In the genomic region with DNA sequence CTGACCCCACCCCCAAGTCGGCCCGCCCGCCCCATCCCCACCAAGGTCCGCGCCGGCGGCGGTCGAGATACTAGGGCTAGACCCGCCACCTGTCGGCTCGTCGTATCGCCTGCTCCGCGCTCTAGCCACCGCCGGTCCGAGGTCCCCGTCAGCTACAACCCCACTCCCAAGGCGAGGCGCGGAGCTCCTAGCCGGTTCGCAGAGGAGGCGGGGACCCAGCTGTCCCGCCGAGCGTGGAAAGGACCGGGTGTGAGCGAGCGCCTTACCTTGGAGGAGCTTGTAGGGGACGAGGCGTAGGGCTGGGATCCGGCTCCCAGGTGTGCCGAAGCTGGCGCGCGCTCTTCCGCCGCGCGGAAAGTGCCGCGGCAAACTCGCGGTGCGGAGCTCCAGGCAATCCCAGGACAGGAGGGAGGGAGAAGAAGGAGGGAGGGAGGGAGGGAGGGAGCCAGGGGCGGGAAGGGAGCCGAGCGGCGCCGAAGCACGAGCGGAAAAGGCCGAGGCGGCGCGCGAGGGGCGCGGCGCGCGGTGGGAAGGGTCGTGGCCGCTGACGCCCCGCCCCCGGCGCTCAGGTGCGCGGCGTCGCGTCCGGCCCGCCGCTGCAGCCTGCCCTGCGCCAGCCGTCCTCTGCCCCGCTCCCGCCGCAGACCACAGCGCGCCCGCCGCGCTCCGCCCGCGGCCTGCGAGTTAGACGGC, we compare ENCODE assay signal across 1 cellular context.
TF ChIP-seq lines count a peak whose summit lies in the region.

PAWR (minus strand) TSS at position 359 of the 693 bp plus-strand sequence. CDS start 720 bp downstream, outside the sequence.

TF ChIP-seq in H1, 55 proteins besides CTCF, POLR2A, EP300 and RAD21:
- TF ChIP-seq ASH2L (IDR thresholded peaks at IDR 0.05; ENCODE audit: low read length): no peak
- peak; percentile 77 for TF ChIP-seq KDM4A (IDR thresholded peaks at IDR 0.05; ENCODE audit: low read depth, low read length, severe bottlenecking)
- TF ChIP-seq ATF2 (IDR thresholded peaks at IDR 0.05; ENCODE audit: low read length): no peak
- TF ChIP-seq ZNF274 (IDR thresholded peaks at IDR 0.05; ENCODE audit: borderline replicate concordance, extremely low read depth, low read length): no peak
- TF ChIP-seq TAF7 (optimal IDR thresholded peaks at IDR 0.05; ENCODE audit: borderline replicate concordance, low read depth, low read length): peak; percentile 80
- no peak for TF ChIP-seq CREB1 (IDR thresholded peaks at IDR 0.05)
- TF ChIP-seq POU5F1 (IDR thresholded peaks at IDR 0.05; ENCODE audit: low read depth, low read length): no peak
- no peak for TF ChIP-seq GTF2F1 (IDR thresholded peaks at IDR 0.05; ENCODE audit: borderline replicate concordance, low read depth, low read length)
- TF ChIP-seq EZH2 (IDR thresholded peaks at IDR 0.05; ENCODE audit: low read depth, low read length, severe bottlenecking): no peak
- no peak for TF ChIP-seq SP1 (IDR thresholded peaks at IDR 0.05; ENCODE audit: low read depth, low read length)
- TF ChIP-seq ATF3 (IDR thresholded peaks at IDR 0.05; ENCODE audit: insufficient read depth, low read depth, low read length): no peak
- TF ChIP-seq SP2 (IDR thresholded peaks at IDR 0.05; ENCODE audit: low read length): no peak
- no peak for TF ChIP-seq CTBP2 (IDR thresholded peaks at IDR 0.05; ENCODE audit: borderline replicate concordance, insufficient read depth, insufficient read length, low read length)
- TF ChIP-seq SRF (IDR thresholded peaks at IDR 0.05; ENCODE audit: low read depth, low read length): no peak
- TF ChIP-seq FOSL1 (IDR thresholded peaks at IDR 0.05; ENCODE audit: insufficient read depth, low read depth, low read length): no peak
- TF ChIP-seq CBX5 (IDR thresholded peaks at IDR 0.05; ENCODE audit: low read depth, low read length): no peak
- peak; percentile 87 for TF ChIP-seq RBBP5 (IDR thresholded peaks at IDR 0.05; ENCODE audit: borderline replicate concordance, low read depth, low read length)
- no peak for TF ChIP-seq BRCA1 (IDR thresholded peaks at IDR 0.05; ENCODE audit: low read depth, low read length)
- TF ChIP-seq BCL11A (IDR thresholded peaks at IDR 0.05; ENCODE audit: low read depth in 2 of 2, low read length in 2 of 2): no peak
- no peak for TF ChIP-seq HDAC2 (IDR thresholded peaks at IDR 0.05; ENCODE audit: borderline replicate concordance in 1 of 2, low read depth in 2 of 2, low read length in 2 of 2)
- no peak for TF ChIP-seq HDAC6 (IDR thresholded peaks at IDR 0.05; ENCODE audit: low read depth, low read length)
- TF ChIP-seq KDM1A (IDR thresholded peaks at IDR 0.05; ENCODE audit: borderline replicate concordance, low read length): no peak
- no peak for TF ChIP-seq SUZ12 (IDR thresholded peaks at IDR 0.05; ENCODE audit: low read length)
- peak; percentile 96 for TF ChIP-seq TAF1 (IDR thresholded peaks at IDR 0.05; ENCODE audit: low read depth, low read length)
- TF ChIP-seq SP4 (IDR thresholded peaks at IDR 0.05; ENCODE audit: low read length): no peak
- TF ChIP-seq JUN (IDR thresholded peaks at IDR 0.05; ENCODE audit: low read depth, low read length): no peak
- peak; percentile 94 for TF ChIP-seq TEAD4 (IDR thresholded peaks at IDR 0.05; ENCODE audit: low read depth, low read length)
- peak; percentile 83 for TF ChIP-seq POLR2AphosphoS5 (IDR thresholded peaks at IDR 0.05; ENCODE audit: low read depth, low read length)
- no peak for TF ChIP-seq TCF12 (IDR thresholded peaks at IDR 0.05; ENCODE audit: low read depth, low read length)
- TF ChIP-seq GABPA (IDR thresholded peaks at IDR 0.05; ENCODE audit: borderline replicate concordance, insufficient read depth, low read length): no peak
- no peak for TF ChIP-seq RXRA (IDR thresholded peaks at IDR 0.05; ENCODE audit: insufficient read depth, low read depth, low read length)
- TF ChIP-seq CBX8 (IDR thresholded peaks at IDR 0.05; ENCODE audit: borderline replicate concordance, low read depth, low read length): no peak
- TF ChIP-seq MAFK (IDR thresholded peaks at IDR 0.05; ENCODE audit: low read depth, low read length): no peak
- no peak for TF ChIP-seq RFX5 (IDR thresholded peaks at IDR 0.05; ENCODE audit: borderline replicate concordance, low read depth, low read length)
- TF ChIP-seq RNF2 (IDR thresholded peaks at IDR 0.05; ENCODE audit: borderline replicate concordance, low read depth, low read length, missing control alignments, poor library complexity, severe bottlenecking): no peak
- TF ChIP-seq, protein P1, sequence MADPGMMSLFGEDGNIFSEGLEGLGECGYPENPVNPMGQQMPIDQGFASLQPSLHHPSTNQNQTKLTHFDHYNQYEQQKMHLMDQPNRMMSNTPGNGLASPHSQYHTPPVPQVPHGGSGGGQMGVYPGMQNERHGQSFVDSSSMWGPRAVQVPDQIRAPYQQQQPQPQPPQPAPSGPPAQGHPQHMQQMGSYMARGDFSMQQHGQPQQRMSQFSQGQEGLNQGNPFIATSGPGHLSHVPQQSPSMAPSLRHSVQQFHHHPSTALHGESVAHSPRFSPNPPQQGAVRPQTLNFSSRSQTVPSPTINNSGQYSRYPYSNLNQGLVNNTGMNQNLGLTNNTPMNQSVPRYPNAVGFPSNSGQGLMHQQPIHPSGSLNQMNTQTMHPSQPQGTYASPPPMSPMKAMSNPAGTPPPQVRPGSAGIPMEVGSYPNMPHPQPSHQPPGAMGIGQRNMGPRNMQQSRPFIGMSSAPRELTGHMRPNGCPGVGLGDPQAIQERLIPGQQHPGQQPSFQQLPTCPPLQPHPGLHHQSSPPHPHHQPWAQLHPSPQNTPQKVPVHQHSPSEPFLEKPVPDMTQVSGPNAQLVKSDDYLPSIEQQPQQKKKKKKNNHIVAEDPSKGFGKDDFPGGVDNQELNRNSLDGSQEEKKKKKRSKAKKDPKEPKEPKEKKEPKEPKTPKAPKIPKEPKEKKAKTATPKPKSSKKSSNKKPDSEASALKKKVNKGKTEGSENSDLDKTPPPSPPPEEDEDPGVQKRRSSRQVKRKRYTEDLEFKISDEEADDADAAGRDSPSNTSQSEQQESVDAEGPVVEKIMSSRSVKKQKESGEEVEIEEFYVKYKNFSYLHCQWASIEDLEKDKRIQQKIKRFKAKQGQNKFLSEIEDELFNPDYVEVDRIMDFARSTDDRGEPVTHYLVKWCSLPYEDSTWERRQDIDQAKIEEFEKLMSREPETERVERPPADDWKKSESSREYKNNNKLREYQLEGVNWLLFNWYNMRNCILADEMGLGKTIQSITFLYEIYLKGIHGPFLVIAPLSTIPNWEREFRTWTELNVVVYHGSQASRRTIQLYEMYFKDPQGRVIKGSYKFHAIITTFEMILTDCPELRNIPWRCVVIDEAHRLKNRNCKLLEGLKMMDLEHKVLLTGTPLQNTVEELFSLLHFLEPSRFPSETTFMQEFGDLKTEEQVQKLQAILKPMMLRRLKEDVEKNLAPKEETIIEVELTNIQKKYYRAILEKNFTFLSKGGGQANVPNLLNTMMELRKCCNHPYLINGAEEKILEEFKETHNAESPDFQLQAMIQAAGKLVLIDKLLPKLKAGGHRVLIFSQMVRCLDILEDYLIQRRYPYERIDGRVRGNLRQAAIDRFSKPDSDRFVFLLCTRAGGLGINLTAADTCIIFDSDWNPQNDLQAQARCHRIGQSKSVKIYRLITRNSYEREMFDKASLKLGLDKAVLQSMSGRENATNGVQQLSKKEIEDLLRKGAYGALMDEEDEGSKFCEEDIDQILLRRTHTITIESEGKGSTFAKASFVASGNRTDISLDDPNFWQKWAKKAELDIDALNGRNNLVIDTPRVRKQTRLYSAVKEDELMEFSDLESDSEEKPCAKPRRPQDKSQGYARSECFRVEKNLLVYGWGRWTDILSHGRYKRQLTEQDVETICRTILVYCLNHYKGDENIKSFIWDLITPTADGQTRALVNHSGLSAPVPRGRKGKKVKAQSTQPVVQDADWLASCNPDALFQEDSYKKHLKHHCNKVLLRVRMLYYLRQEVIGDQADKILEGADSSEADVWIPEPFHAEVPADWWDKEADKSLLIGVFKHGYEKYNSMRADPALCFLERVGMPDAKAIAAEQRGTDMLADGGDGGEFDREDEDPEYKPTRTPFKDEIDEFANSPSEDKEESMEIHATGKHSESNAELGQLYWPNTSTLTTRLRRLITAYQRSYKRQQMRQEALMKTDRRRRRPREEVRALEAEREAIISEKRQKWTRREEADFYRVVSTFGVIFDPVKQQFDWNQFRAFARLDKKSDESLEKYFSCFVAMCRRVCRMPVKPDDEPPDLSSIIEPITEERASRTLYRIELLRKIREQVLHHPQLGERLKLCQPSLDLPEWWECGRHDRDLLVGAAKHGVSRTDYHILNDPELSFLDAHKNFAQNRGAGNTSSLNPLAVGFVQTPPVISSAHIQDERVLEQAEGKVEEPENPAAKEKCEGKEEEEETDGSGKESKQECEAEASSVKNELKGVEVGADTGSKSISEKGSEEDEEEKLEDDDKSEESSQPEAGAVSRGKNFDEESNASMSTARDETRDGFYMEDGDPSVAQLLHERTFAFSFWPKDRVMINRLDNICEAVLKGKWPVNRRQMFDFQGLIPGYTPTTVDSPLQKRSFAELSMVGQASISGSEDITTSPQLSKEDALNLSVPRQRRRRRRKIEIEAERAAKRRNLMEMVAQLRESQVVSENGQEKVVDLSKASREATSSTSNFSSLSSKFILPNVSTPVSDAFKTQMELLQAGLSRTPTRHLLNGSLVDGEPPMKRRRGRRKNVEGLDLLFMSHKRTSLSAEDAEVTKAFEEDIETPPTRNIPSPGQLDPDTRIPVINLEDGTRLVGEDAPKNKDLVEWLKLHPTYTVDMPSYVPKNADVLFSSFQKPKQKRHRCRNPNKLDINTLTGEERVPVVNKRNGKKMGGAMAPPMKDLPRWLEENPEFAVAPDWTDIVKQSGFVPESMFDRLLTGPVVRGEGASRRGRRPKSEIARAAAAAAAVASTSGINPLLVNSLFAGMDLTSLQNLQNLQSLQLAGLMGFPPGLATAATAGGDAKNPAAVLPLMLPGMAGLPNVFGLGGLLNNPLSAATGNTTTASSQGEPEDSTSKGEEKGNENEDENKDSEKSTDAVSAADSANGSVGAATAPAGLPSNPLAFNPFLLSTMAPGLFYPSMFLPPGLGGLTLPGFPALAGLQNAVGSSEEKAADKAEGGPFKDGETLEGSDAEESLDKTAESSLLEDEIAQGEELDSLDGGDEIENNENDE (IDR thresholded peaks at IDR 0.05; ENCODE audit: insufficient replicate concordance, low read length): no peak
- TF ChIP-seq SIX5 (IDR thresholded peaks at IDR 0.05; ENCODE audit: low read depth, low read length): no peak
- TF ChIP-seq, protein P2, sequence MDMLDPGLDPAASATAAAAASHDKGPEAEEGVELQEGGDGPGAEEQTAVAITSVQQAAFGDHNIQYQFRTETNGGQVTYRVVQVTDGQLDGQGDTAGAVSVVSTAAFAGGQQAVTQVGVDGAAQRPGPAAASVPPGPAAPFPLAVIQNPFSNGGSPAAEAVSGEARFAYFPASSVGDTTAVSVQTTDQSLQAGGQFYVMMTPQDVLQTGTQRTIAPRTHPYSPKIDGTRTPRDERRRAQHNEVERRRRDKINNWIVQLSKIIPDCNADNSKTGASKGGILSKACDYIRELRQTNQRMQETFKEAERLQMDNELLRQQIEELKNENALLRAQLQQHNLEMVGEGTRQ (IDR thresholded peaks at IDR 0.05; ENCODE audit: low read length): no peak
- no peak; a peak in 1 of 4 replicates for TF ChIP-seq SIN3A (conservative IDR thresholded peaks at IDR 0.05 in 1 of 2, IDR thresholded peaks at IDR 0.05 in 1 of 2; ENCODE audit: low read depth in 1 of 2, low read length in 2 of 2)
- no peak; the same call in 1 of the 2 replicates for TF ChIP-seq E2F6 (IDR thresholded peaks at IDR 0.05)
- TF ChIP-seq EGR1 (IDR thresholded peaks at IDR 0.05; ENCODE audit: borderline replicate concordance, low read depth, low read length): no peak
- no peak for TF ChIP-seq CEBPB (IDR thresholded peaks at IDR 0.05; ENCODE audit: low read depth, low read length)
- TF ChIP-seq YY1 (IDR thresholded peaks at IDR 0.05; ENCODE audit: low read depth, low read length): no peak
- no peak for TF ChIP-seq KDM5A (IDR thresholded peaks at IDR 0.05; ENCODE audit: low read length)
- peak; percentile 73 for TF ChIP-seq PHF8 (conservative IDR thresholded peaks at IDR 0.05; ENCODE audit: low read depth, low read length)
- TF ChIP-seq NRF1 (IDR thresholded peaks at IDR 0.05; ENCODE audit: low read depth, low read length): 0 out of 2 replicates have a peak, but pooled peaks have one; percentile 6
- TF ChIP-seq MAX (IDR thresholded peaks at IDR 0.05): peak; percentile 59
- TF ChIP-seq SAP30 (IDR thresholded peaks at IDR 0.05; ENCODE audit: insufficient read depth, insufficient replicate concordance, low read length): no peak
- TF ChIP-seq JUND (IDR thresholded peaks at IDR 0.05; ENCODE audit: low read length): no peak
- 0 out of 2 replicates have a peak, but pooled peaks have one; percentile 42 for TF ChIP-seq BACH1 (IDR thresholded peaks at IDR 0.05; ENCODE audit: low read length)
- TF ChIP-seq SIRT6 (IDR thresholded peaks at IDR 0.05; ENCODE audit: low read length): no peak
- no peak for TF ChIP-seq CHD2 (IDR thresholded peaks at IDR 0.05; ENCODE audit: low read length)
- peak; percentile 41 for TF ChIP-seq TBP (IDR thresholded peaks at IDR 0.05; ENCODE audit: low read depth, low read length)
- no peak for TF ChIP-seq NANOG (IDR thresholded peaks at IDR 0.05; ENCODE audit: insufficient read depth, low read depth, low read length, poor library complexity, severe bottlenecking)
- 0 out of 2 replicates have a peak, but pooled peaks have one; percentile 21 for TF ChIP-seq CHD1 (IDR thresholded peaks at IDR 0.05; ENCODE audit: low read depth, low read length)
TF ChIP-seq in H1: peak in this region for 12.
